Comparison of ENCODE assay signal across 10 cellular contexts in the genomic region with DNA sequence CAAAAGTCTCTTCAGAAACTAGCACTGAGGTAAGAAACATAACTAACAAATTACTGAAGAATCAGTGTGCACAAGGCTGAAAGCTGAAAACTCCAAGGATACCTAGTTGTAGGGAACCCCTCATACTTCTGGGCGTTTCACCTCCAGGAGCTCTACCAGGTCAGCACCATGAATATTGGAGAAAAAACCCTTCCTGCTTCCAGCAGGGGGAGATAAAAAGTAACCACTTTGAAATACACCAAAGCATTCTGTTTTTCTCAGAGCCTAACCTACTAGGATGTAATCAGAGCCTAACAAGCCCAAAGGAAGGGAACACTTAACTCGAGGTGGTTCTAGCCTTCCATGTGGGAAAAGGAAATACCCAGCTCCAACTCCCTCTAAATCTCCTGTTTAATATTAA.
DNase-seq lines count a peak whose midpoint lies in the region; FAIRE-seq and TF ChIP-seq lines count a peak whose summit lies in the region.
"Had no signal": no experiment of that assay in that cellular context is flagged by ENCODE, and none has a peak within 500 bp of the region (broad histone marks: within the 10 kb centered on the region; RNA-seq: fewer than 3 reads in every experiment).

No MANE protein-coding gene starts in this region.

- H3K4me3 ChIP-seq in parathyroid adenoma (ENCODE audit: low read depth, low read length): no peak overlapping the region
- H3K4me3 ChIP-seq: BLaER1 treated with 17β-estradiol and CSF1 and Interleukin-3, amounts not matched to agents 10 nM and 100 nM had no signal

- DNase-seq in NCI-H1105 treated with DMSO at 0.1 percent for 48 hours (lab: John Stamatoyannopoulos, UW) (peak; percentile 35), NCI-H1105 (lab: John Stamatoyannopoulos, UW) (no peak), M059J (ENCODE audit: low read depth) (peak; percentile 19), dermis blood vessel endothelial cell (peak; percentile 38), RCC 7860 (ENCODE audit: low spot score) (no peak)
- DNase-seq in stimulated activated naive CD4-positive, alpha-beta T cell treated with Interleukin-2 at 50 U/mL for 16 hours (lab: John Stamatoyannopoulos, UW): no peak
- DNase-seq in activated T-helper 2 cell treated with anti-CD3 and anti-CD28 coated beads, Interferon-gamma antibody, Interleukin-2, Interleukin-4, amounts not matched to agents 10 μg/mL and 5 μg/mL and 100 μg/mL, durations not matched to agents 14 hours and 24 hours and 36 hours (ENCODE audit: low spot score): no peak

- peak overlapping the region; percentile 13 for H2AFZ ChIP-seq in parathyroid adenoma

- FAIRE-seq in RCC 7860 (lab: Jason Lieb, UNC): no peak

- intact Hi-C loops in activated T-helper 2 cell treated with anti-CD3 and anti-CD28 coated beads, Interferon-gamma antibody, Interleukin-2, Interleukin-4, amounts not matched to agents 10 μg/mL and 5 μg/mL and 100 μg/mL, durations not matched to agents 14 hours and 24 hours and 36 hours (cut with micrococcal nuclease): no loop called here

- TF ChIP-seq CTCF in parathyroid adenoma (IDR thresholded peaks at IDR 0.05): peak; percentile 45

- H3K9me3 Mint-ChIP-seq in activated T-helper 2 cell treated with anti-CD3 and anti-CD28 coated beads, Interferon-gamma antibody, Interleukin-2, Interleukin-4, amounts not matched to agents 10 μg/mL and 5 μg/mL and 100 μg/mL, durations not matched to agents 14 hours and 24 hours and 36 hours: no peaks in the 10 kb centered on the region

- no peak overlapping the region for H3K27ac ChIP-seq in parathyroid adenoma
- H3K27ac ChIP-seq: BLaER1 treated with 17β-estradiol and CSF1 and Interleukin-3, amounts not matched to agents 10 nM and 100 nM had no signal

- H3K4me3 Mint-ChIP-seq in activated T-helper 2 cell treated with anti-CD3 and anti-CD28 coated beads, Interferon-gamma antibody, Interleukin-2, Interleukin-4, amounts not matched to agents 10 μg/mL and 5 μg/mL and 100 μg/mL, durations not matched to agents 14 hours and 24 hours and 36 hours (ENCODE audit: low read depth): no peak overlapping the region
- H3K4me3 Mint-ChIP-seq: stimulated activated naive CD8-positive, alpha-beta T cell treated with anti-CD3 and anti-CD28 coated beads, Interleukin-15, Interleukin-2, amounts not matched to agents 100 ng/mL and 50 ng/mL, for 24 hours had no signal

- H3K27me3 ChIP-seq in parathyroid adenoma (ENCODE audit: control insufficient read depth, insufficient read depth, low read length): no peaks in the 10 kb centered on the region
- H3K27me3 ChIP-seq: BLaER1 treated with 17β-estradiol and CSF1 and Interleukin-3, amounts not matched to agents 10 nM and 100 nM had no signal

- H3K36me3 Mint-ChIP-seq in activated T-helper 2 cell treated with anti-CD3 and anti-CD28 coated beads, Interferon-gamma antibody, Interleukin-2, Interleukin-4, amounts not matched to agents 10 μg/mL and 5 μg/mL and 100 μg/mL, durations not matched to agents 14 hours and 24 hours and 36 hours (ENCODE audit: low read depth): no peaks in the 10 kb centered on the region

- H3K27ac Mint-ChIP-seq in activated T-helper 2 cell treated with anti-CD3 and anti-CD28 coated beads, Interferon-gamma antibody, Interleukin-2, Interleukin-4, amounts not matched to agents 10 μg/mL and 5 μg/mL and 100 μg/mL, durations not matched to agents 14 hours and 24 hours and 36 hours: no peak overlapping the region
- H3K27ac Mint-ChIP-seq: stimulated activated naive CD8-positive, alpha-beta T cell treated with anti-CD3 and anti-CD28 coated beads, Interleukin-15, Interleukin-2, amounts not matched to agents 100 ng/mL and 50 ng/mL, for 24 hours had no signal

- no peaks in the 10 kb centered on the region for H3K9me3 ChIP-seq in parathyroid adenoma (ENCODE audit: control insufficient read depth, low read length)

- no peak overlapping the region for H3K9ac ChIP-seq in parathyroid adenoma
- H3K9ac ChIP-seq: BLaER1 treated with 17β-estradiol and CSF1 and Interleukin-3, amounts not matched to agents 10 nM and 100 nM had no signal

- H3K27me3 Mint-ChIP-seq in activated T-helper 2 cell treated with anti-CD3 and anti-CD28 coated beads, Interferon-gamma antibody, Interleukin-2, Interleukin-4, amounts not matched to agents 10 μg/mL and 5 μg/mL and 100 μg/mL, durations not matched to agents 14 hours and 24 hours and 36 hours (ENCODE audit: low read depth): no peaks in the 10 kb centered on the region
- H3K27me3 Mint-ChIP-seq: stimulated activated naive CD8-positive, alpha-beta T cell treated with anti-CD3 and anti-CD28 coated beads, Interleukin-15, Interleukin-2, amounts not matched to agents 100 ng/mL and 50 ng/mL, for 24 hours had no signal

- H3K4me2 ChIP-seq in parathyroid adenoma (ENCODE audit: low read length): no peak overlapping the region
- H3K4me2 ChIP-seq: BLaER1 treated with 17β-estradiol and CSF1 and Interleukin-3, amounts not matched to agents 10 nM and 100 nM had no signal

- no peaks in the 10 kb centered on the region for H3K36me3 ChIP-seq in parathyroid adenoma (ENCODE audit: control insufficient read depth, insufficient read depth, low read length)
- H3K36me3 ChIP-seq: BLaER1 treated with 17β-estradiol and CSF1 and Interleukin-3, amounts not matched to agents 10 nM and 100 nM had no signal

- no peaks in the 10 kb centered on the region for H3K79me2 ChIP-seq in parathyroid adenoma

- H3K4me1 Mint-ChIP-seq in activated T-helper 2 cell treated with anti-CD3 and anti-CD28 coated beads, Interferon-gamma antibody, Interleukin-2, Interleukin-4, amounts not matched to agents 10 μg/mL and 5 μg/mL and 100 μg/mL, durations not matched to agents 14 hours and 24 hours and 36 hours (ENCODE audit: low read depth): no peaks in the 10 kb centered on the region

- no peaks in the 10 kb centered on the region for H3K4me1 ChIP-seq in parathyroid adenoma
- H3K4me1 ChIP-seq: BLaER1 treated with 17β-estradiol and CSF1 and Interleukin-3, amounts not matched to agents 10 nM and 100 nM had no signal

Comparison
In these comparisons a context has a peak if more than half of its experiments do, and no peak if none do; other contexts are left out.
1. DNase-seq: peak in NCI-H1105 treated with DMSO at 0.1 percent for 48 hours (single experiment), M059J (single experiment) and dermis blood vessel endothelial cell (single experiment); none in NCI-H1105 (single experiment), stimulated activated naive CD4-positive, alpha-beta T cell treated with Interleukin-2 at 50 U/mL for 16 hours (single experiment), RCC 7860 (single experiment) and activated T-helper 2 cell treated with anti-CD3 and anti-CD28 coated beads, Interferon-gamma antibody, Interleukin-2, Interleukin-4, amounts not matched to agents 10 μg/mL and 5 μg/mL and 100 μg/mL, durations not matched to agents 14 hours and 24 hours and 36 hours (single experiment).